Comparison of ENCODE assay signal across 8 cellular contexts in the genomic region with DNA sequence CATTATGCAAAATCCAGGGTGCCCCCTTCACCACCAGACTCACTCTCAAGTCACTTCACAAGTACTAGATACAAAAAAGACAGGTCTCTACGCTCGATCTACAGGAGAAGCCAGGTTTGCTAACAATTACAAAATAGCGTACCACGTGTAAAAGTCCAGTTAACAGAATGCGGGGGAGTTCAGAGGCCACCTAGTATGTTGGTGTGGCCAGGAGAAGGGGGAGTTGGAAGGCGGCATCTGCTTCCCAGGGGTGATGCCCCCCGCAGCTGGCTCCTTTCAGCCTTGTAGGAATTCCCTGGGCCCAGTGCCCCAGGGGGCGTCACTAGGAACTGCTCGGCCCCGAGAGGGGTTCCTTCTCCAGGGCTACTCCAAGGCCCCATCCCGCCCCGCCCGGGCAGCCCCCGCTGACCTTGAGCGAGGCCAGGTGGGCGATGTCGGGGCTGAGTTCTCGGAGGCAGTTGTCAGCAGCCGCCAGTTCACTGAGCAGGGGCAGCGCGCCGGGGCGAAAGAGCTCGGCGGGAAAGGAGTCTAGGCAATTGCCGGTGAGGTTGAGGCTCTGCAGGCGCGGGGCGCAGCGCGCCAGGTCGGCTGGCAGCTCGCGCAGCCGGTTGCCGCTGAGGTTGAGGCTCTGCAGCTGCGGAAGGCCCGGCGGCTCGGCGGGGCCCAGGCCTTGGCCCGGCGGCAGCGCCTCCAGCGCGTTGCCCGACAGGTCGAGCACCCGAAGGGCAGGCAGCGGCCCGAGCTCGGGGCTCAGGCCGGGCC. TPM values are rescaled to one million over a fixed set of nuclear protein-coding genes. Genes with fewer than 3 reads are reported as not detected.
DNase-seq lines count a peak whose midpoint lies in the region; ATAC-seq and TF ChIP-seq lines count a peak whose summit lies in the region.

No MANE protein-coding gene starts in this region.

- TF ChIP-seq POLR2A in HCT116 (IDR thresholded peaks at IDR 0.05; ENCODE audit: borderline replicate concordance, extremely low read depth, insufficient read depth, insufficient read length) (no peak), GM18505 (IDR thresholded peaks at IDR 0.05; ENCODE audit: borderline replicate concordance, extremely low read depth, insufficient read depth, insufficient read length) (no peak)

- no peaks in the 10 kb centered on the region for H3K9me3 ChIP-seq in CD4-positive, alpha-beta T cell (ENCODE audit: control insufficient read depth, low read length)
- H3K9me3 ChIP-seq in HCT116 (ENCODE audit: control insufficient read depth in 1 of 2, insufficient read depth in 1 of 2, low read depth in 1 of 2, low read length in 2 of 2) (no peaks in the 10 kb centered on the region), SJCRH30 (replicated peaks) (no peaks in the 10 kb centered on the region)

- no peak overlapping the region for H3K27ac ChIP-seq in CD4-positive, alpha-beta T cell (ENCODE audit: low read depth, low read length)
- H3K27ac ChIP-seq in HCT116 (ENCODE audit: low read depth, low read length): peak overlapping the region; percentile 61
- H3K27ac ChIP-seq in SJCRH30: peak overlapping the region; percentile 49; the same call in 1 of the 2 replicates

- peaks cover 48% of the 10 kb centered on the region for H3K4me1 Mint-ChIP-seq in CD4-positive, alpha-beta T cell (ENCODE audit: low read depth)

- peak overlapping the region; percentile 80 to 95 for H3K4me3 ChIP-seq in HCT116 (replicated peaks in 1 of 2; ENCODE audit: low read depth in 1 of 2, low read length in 2 of 2)
- peak overlapping the region; percentile 87 for H3K4me3 ChIP-seq in SJCRH30
- H3K4me3 ChIP-seq in fibroblast of the aortic adventitia (ENCODE audit: low read depth, low read length): peak overlapping the region; percentile 88
- peak overlapping the region; percentile 84 for H3K4me3 ChIP-seq in skeletal muscle cell (ENCODE audit: low read depth, low read length)

- H3K79me2 ChIP-seq in HCT116 (ENCODE audit: insufficient read depth, low read length): peaks cover 55% of the 10 kb centered on the region

- peaks cover 4% of the 10 kb centered on the region for H3K27me3 ChIP-seq in CD4-positive, alpha-beta T cell (ENCODE audit: control insufficient read depth, insufficient read depth, low read length)
- H3K27me3 ChIP-seq in HCT116 (ENCODE audit: insufficient read depth, low read length) (no peaks in the 10 kb centered on the region), SJCRH30 (no peaks in the 10 kb centered on the region)

- no peaks in the 10 kb centered on the region for H3K9me2 ChIP-seq in HCT116 (ENCODE audit: insufficient read depth)

- CTCF ChIA-PET in CD4-positive, alpha-beta T cell (lab: Charles Lee): interaction anchor here (0.8 to 2.6 kb wide), 2 partner anchors 20 to 62 kb away, joined by 3 to 16 read pairs; a partner anchor contains a TSS
- CTCF ChIA-PET in HCT116 (lab: Charles Lee): interaction anchor here (1.1 to 1.5 kb wide), 2 partner anchors 20 to 343 kb away, joined by 5 to 10 read pairs; no protein-coding TSS in a partner anchor

- H4K20me1 ChIP-seq in HCT116 (ENCODE audit: insufficient read depth): no peaks in the 10 kb centered on the region

- H3K36me3 ChIP-seq in HCT116 (ENCODE audit: control insufficient read depth in 1 of 2, insufficient read depth in 2 of 2, low read length in 2 of 2) (peaks cover 0 to 7% of the 10 kb centered on the region in 2 experiments; a peak in 2 of 4 replicates), SJCRH30 (peaks cover 11% of the 10 kb centered on the region)

- no peak for TF ChIP-seq RAD21 in HCT116 (IDR thresholded peaks at IDR 0.05; ENCODE audit: low read depth)

- no peaks in the 10 kb centered on the region for H3K9me3 Mint-ChIP-seq in CD4-positive, alpha-beta T cell

- peak overlapping the region; percentile 72 for H3K27ac Mint-ChIP-seq in CD4-positive, alpha-beta T cell

- peak overlapping the region; percentile 83 for H3K9ac ChIP-seq in HCT116 (ENCODE audit: low read length)

- POLR2A ChIA-PET in CD4-positive, alpha-beta T cell (lab: Charles Lee): interaction anchor here (1.4 to 1.9 kb wide), 6 partner anchors 22 to 265 kb away, joined by 4 to 19 read pairs (median 6); a partner anchor contains a TSS
- POLR2A ChIA-PET in HCT116 (lab: Charles Lee): interaction anchor here (0.6 kb wide), 1 partner anchor 106 kb away, joined by 3 read pairs; no protein-coding TSS in a partner anchor

- peak overlapping the region; percentile 90 for H3K4me3 Mint-ChIP-seq in CD4-positive, alpha-beta T cell

- intact Hi-C loops in CD4-positive, alpha-beta T cell (cut with DNase I, micrococcal nuclease): loop anchor here (1.0 to 2.0 kb wide), 6 partner anchors 23 to 171 kb away; a partner anchor contains a TSS
- intact Hi-C loops in HCT116 (cut with micrococcal nuclease): loop anchor here (2.0 kb wide), 1 partner anchor 105 kb away; a partner anchor contains a TSS

- peak overlapping the region; percentile 95 for H3K4me2 ChIP-seq in HCT116 (ENCODE audit: low read length)

- no peak for DNase-seq in CD4-positive, alpha-beta T cell
- no peak for DNase-seq in HCT116 (ENCODE audit: low read depth, low spot score)
- no peak for DNase-seq in SJCRH30
- DNase-seq in fibroblast of the aortic adventitia (ENCODE audit: low read depth): no peak
- DNase-seq in skeletal muscle cell (ENCODE audit: low read depth): no peak
- no peak for DNase-seq in NCI-H510A treated with DMSO at 0.1 percent for 48 hours (lab: John Stamatoyannopoulos, UW)
- DNase-seq in cortex of kidney (lab: John Stamatoyannopoulos, UW): no peak

- peaks cover 10% of the 10 kb centered on the region for H3K27me3 Mint-ChIP-seq in CD4-positive, alpha-beta T cell

- H3K4me1 ChIP-seq in HCT116 (ENCODE audit: control insufficient read depth in 1 of 2, insufficient read depth in 2 of 2, low read length in 2 of 2) (peaks cover 14 to 30% of the 10 kb centered on the region in 2 experiments; a peak in 3 of 4 replicates), SJCRH30 (peaks cover 22% of the 10 kb centered on the region)

- peak; percentile 1 for ATAC-seq in CD4-positive, alpha-beta T cell (ENCODE audit: poor library complexity)
- ATAC-seq in HCT116 (peak; percentile 30), GM18505 (IDR thresholded peaks at IDR 0.05; ENCODE audit: unreplicated experiment) (no peak)

- RAD21 ChIA-PET in HCT116 (lab: Charles Lee; ENCODE audit: low non-redundant PET in 1 of 2, low total read pairs in 2 of 2, uncharacterized antibody in 2 of 2, unreplicated experiment in 2 of 2): no interaction called here

- TF ChIP-seq CTCF in CD4-positive, alpha-beta T cell (IDR thresholded peaks at IDR 0.05): no peak
- TF ChIP-seq CTCF in HCT116 (IDR thresholded peaks at IDR 0.05 in 2 of 3, conservative IDR thresholded peaks at IDR 0.05 in 1 of 3; ENCODE audit: borderline replicate concordance in 1 of 3, insufficient read depth in 1 of 3, low read depth in 2 of 3, low read length in 2 of 3) (no peak), fibroblast of the aortic adventitia (IDR thresholded peaks at IDR 0.05; ENCODE audit: insufficient read depth, low read length) (no peak)

- H2AFZ ChIP-seq in HCT116 (ENCODE audit: low read depth, low read length, poor library complexity, severe bottlenecking): no peak overlapping the region

- BruUV-seq in HCT116 (replicated peaks; lab: Mats Ljungman, UMichigan): no TSS peak

- peaks cover 25% of the 10 kb centered on the region for H3K36me3 Mint-ChIP-seq in CD4-positive, alpha-beta T cell (ENCODE audit: low read depth)

TF ChIP-seq in HCT116, 20 proteins besides CTCF, POLR2A, EP300 and RAD21 (continues in another document):
- no peak for TF ChIP-seq CBX3 (IDR thresholded peaks at IDR 0.05; ENCODE audit: low read depth)
- no peak for TF ChIP-seq EGR1 (IDR thresholded peaks at IDR 0.05; ENCODE audit: low read depth)
- TF ChIP-seq ZNF274 (IDR thresholded peaks at IDR 0.05; ENCODE audit: low read depth, low read length): no peak
- TF ChIP-seq, protein P1, sequence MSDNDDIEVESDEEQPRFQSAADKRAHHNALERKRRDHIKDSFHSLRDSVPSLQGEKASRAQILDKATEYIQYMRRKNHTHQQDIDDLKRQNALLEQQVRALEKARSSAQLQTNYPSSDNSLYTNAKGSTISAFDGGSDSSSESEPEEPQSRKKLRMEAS (IDR thresholded peaks at IDR 0.05): no peak
- TF ChIP-seq JUND (IDR thresholded peaks at IDR 0.05): no peak
- no peak for TF ChIP-seq POLR2AphosphoS5 (IDR thresholded peaks at IDR 0.05; ENCODE audit: low read depth, low read length)
- no peak for TF ChIP-seq EZH2 (IDR thresholded peaks at IDR 0.05)
- TF ChIP-seq SIN3A (IDR thresholded peaks at IDR 0.05; ENCODE audit: low read depth): no peak
- TF ChIP-seq EZH2phosphoT487 (IDR thresholded peaks at IDR 0.05; ENCODE audit: borderline replicate concordance): no peak
- TF ChIP-seq TCF7L2 (IDR thresholded peaks at IDR 0.05; ENCODE audit: borderline replicate concordance, extremely low read depth, insufficient read depth, insufficient read length): no peak

RNA-seq across cellular contexts. Expression of a gene that starts 0.7 kb away (rescaled TPM):
- total RNA-seq in CD4-positive, alpha-beta T cell: 10 to 100 TPM; 30.1 to 32.0 TPM
- total RNA-seq in HCT116 (2021; ENCODE audit: unreplicated experiment) (48.0 TPM), fibroblast of the aortic adventitia (ENCODE audit: low replicate concordance) (22.9 and 37.8 TPM in 2 replicates)
- 19.7 and 20.9 TPM in 2 replicates for polyA plus RNA-seq in HCT116 (2012)
- 48.7 and 51.9 TPM in 2 replicates for total RNA-seq in SJCRH30 (2014; rRNA removed; shearing (Covaris generic))

RNA-seq across cellular contexts. Expression of a gene that starts 23.1 kb away (rescaled TPM):
- total RNA-seq in CD4-positive, alpha-beta T cell: 1 to 10 TPM; 1.8 to 2.6 TPM
- total RNA-seq in HCT116 (2021; ENCODE audit: unreplicated experiment): 5.5 TPM
- polyA plus RNA-seq in HCT116 (2012): 8.4 TPM in 2 replicates
- total RNA-seq in SJCRH30 (2014; rRNA removed; shearing (Covaris generic)): not detected in 2 replicates
- 4.6 TPM in 1 of 2 replicates, not detected in the other for total RNA-seq in fibroblast of the aortic adventitia (ENCODE audit: low replicate concordance)

RNA-seq across cellular contexts. Expression of a gene that starts 43.4 kb away (rescaled TPM):
- total RNA-seq in CD4-positive, alpha-beta T cell: not detected
- total RNA-seq in HCT116 (2021; ENCODE audit: unreplicated experiment): not detected
- not detected in 2 replicates for polyA plus RNA-seq in HCT116 (2012)
- total RNA-seq in SJCRH30 (2014; rRNA removed; shearing (Covaris generic)): not detected in 2 replicates
- total RNA-seq in fibroblast of the aortic adventitia (ENCODE audit: low replicate concordance): not detected in 2 replicates
